ENCODE assay signal across 19 cellular contexts in the genomic region with DNA sequence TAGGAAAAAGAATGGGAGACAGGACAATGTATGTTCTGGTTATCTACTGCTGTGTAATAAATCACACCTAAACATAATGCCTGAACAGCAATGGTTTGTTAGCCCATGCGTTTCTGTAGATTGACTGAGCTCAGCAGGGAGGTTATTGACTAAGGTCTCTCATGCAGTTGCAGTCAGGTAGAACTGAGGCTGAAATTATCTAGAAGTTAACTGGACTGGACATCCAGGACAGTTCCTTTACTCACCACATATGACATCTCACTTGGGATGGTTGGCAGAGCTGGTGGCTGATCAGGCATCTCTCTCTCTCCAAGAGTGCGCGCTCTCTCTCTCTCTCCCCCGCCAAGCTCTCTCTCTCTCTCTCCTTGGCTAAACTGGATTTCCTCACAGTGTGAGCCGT. TPM values are rescaled to one million over a fixed set of nuclear protein-coding genes. Genes with fewer than 3 reads are reported as not detected.
DNase-seq lines count a peak whose midpoint lies in the region; FAIRE-seq and TF ChIP-seq lines count a peak whose summit lies in the region.
"Had no signal": no experiment of that assay in that cellular context is flagged by ENCODE, and none has a peak within 500 bp of the region (broad histone marks: within the 10 kb centered on the region; RNA-seq: fewer than 3 reads in every experiment).

No MANE protein-coding gene starts in this region.

- no peaks in the 10 kb centered on the region for H3K36me3 Mint-ChIP-seq in osteocyte (ENCODE audit: unreplicated experiment)

- in situ Hi-C loops in ACHN (cut with HindIII; ENCODE audit: low pct_ligation_motif_present, low pct_unique_long_range_greater_than_20kb, low sequenced_read_pairs), result no loop called here

- H3K27me3 Mint-ChIP-seq in osteocyte (ENCODE audit: unreplicated experiment), result peaks cover 70% of the 10 kb centered on the region

- no peak for FAIRE-seq in H54 (lab: Jason Lieb, UNC)
- FAIRE-seq: HepG2 had no signal

- H3K4me3 ChIP-seq in HEK293 (ENCODE audit: low read depth, low read length), result no peak overlapping the region
- H3K4me3 ChIP-seq: PC-9 had no signal

- H3K4me1 Mint-ChIP-seq in osteocyte (ENCODE audit: unreplicated experiment), result peaks cover 17% of the 10 kb centered on the region

- POLR2A ChIA-PET in HEK293 (lab: Yijun Ruan, JAX), result no interaction called here

- peak overlapping the region; percentile 83 for H3K27ac ChIP-seq in C4-2B
- no peak overlapping the region for H3K27ac ChIP-seq in HEK293 (ENCODE audit: extremely low read depth, low read depth, low read length)
- H3K27ac ChIP-seq: PC-9, RWPE1 had no signal

- CTCF ChIA-PET in HEK293 (lab: Yijun Ruan, JAX), result interaction anchor here (0.5 to 1.4 kb wide), 8 partner anchors 8 to 283 kb away, joined by 3 to 6 read pairs (median 4); no protein-coding TSS in a partner anchor

- DNase-seq in NCI-H748 (lab: John Stamatoyannopoulos, UW; ENCODE audit: unreplicated experiment) (peak; percentile 70), osteocyte (ENCODE audit: extremely low spot score, unreplicated experiment) (peak; percentile 38), H54 (ENCODE audit: insufficient read length, low spot score) (no peak), ACHN (no peak), DMS79 treated with DMSO at 0.1 percent for 48 hours (lab: John Stamatoyannopoulos, UW) (no peak)
- DNase-seq: GDM1, HCEC 1CT, KBM-7, NCI-H187, NCI-H446, NCI-H82, PC-9, SIG-M5, T-helper 1 cell had no signal

- H3K9me3 Mint-ChIP-seq in osteocyte (ENCODE audit: unreplicated experiment), result no peaks in the 10 kb centered on the region

- no peaks in the 10 kb centered on the region for H3K9me3 ChIP-seq in HEK293 (ENCODE audit: control insufficient read depth, insufficient read depth, low read depth, low read length)

- no peak overlapping the region for H3K27ac Mint-ChIP-seq in osteocyte (ENCODE audit: unreplicated experiment)

- TF ChIP-seq POLR2A in H54 (IDR thresholded peaks at IDR 0.05; ENCODE audit: low read depth, low read length), result no peak

- H3K4me1 ChIP-seq in HEK293 (ENCODE audit: control insufficient read depth, insufficient read depth, low read length), result peaks cover 7% of the 10 kb centered on the region; the same call in 1 of the 2 replicates

- no peak overlapping the region for H3K4me3 Mint-ChIP-seq in osteocyte (ENCODE audit: unreplicated experiment)

- TF ChIP-seq CTCF in C4-2B (conservative IDR thresholded peaks at IDR 0.05) (no peak), HEK293 (tag by site-specific recombination; IDR thresholded peaks at IDR 0.05) (no peak), osteocyte (IDR thresholded peaks at IDR 0.05) (no peak)

- no peaks in the 10 kb centered on the region for H3K36me3 ChIP-seq in HEK293 (ENCODE audit: control insufficient read depth in 2 of 2, insufficient read depth in 1 of 2, low read length in 2 of 2)

TF ChIP-seq in HEK293, 187 proteins besides CTCF, POLR2A, EP300 and RAD21:
- TF ChIP-seq ZNF596 (tag by site-specific recombination; IDR thresholded peaks at IDR 0.05) (peak; percentile 82), ZNF426 (tag by site-specific recombination; IDR thresholded peaks at IDR 0.05) (no peak), ZNF416 (tag by site-specific recombination; IDR thresholded peaks at IDR 0.05) (no peak), ZNF561 (tag by site-specific recombination; IDR thresholded peaks at IDR 0.05; ENCODE audit: borderline replicate concordance) (no peak), ZNF600 (tag by site-specific recombination; IDR thresholded peaks at IDR 0.05) (peak; percentile 27; the same call in 1 of the 2 replicates)
- TF ChIP-seq, protein P1, sequence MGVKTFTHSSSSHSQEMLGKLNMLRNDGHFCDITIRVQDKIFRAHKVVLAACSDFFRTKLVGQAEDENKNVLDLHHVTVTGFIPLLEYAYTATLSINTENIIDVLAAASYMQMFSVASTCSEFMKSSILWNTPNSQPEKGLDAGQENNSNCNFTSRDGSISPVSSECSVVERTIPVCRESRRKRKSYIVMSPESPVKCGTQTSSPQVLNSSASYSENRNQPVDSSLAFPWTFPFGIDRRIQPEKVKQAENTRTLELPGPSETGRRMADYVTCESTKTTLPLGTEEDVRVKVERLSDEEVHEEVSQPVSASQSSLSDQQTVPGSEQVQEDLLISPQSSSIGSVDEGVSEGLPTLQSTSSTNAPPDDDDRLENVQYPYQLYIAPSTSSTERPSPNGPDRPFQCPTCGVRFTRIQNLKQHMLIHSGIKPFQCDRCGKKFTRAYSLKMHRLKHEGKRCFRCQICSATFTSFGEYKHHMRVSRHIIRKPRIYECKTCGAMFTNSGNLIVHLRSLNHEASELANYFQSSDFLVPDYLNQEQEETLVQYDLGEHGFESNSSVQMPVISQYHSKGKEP (tag by site-specific recombination; IDR thresholded peaks at IDR 0.05), result peak; percentile 44

RNA-seq across cellular contexts. Expression of a gene that starts 8.9 kb away (rescaled TPM):
- total RNA-seq in osteocyte, result not detected in 2 replicates
- total RNA-seq: Daoy, HepG2, PC-9 had no signal

Comparison
In these comparisons a context has a peak if more than half of its experiments do, and no peak if none do; other contexts are left out.
1. DNase-seq: peak in NCI-H748 (single experiment) and osteocyte (single experiment); none in H54 (single experiment), ACHN (single experiment) and DMS79 treated with DMSO at 0.1 percent for 48 hours (single experiment).